In the genomic region with DNA sequence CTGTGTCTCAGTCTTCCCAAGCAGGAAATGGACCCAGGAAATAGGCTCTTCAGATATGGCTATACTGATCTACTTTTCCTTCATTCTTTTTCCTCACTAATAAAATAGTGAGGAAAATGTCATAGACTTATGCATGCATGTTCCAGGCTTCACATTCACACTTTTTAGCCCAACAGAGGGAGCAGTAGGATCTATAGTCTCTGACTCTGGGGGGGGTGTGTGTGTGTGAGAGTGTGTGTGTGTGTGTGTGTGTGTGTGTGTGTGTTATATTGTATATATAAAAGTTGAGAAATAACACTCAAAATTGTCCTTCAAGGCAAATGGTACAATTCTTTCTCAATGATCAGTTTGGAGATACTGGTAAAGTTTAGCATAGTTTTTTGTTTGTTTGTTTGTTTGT, we compare ENCODE assay signal across 1 cellular context.
TF ChIP-seq lines count a peak whose summit lies in the region.

No MANE protein-coding gene starts in this region.

TF ChIP-seq in K562, 482 proteins besides CTCF, POLR2A, EP300 and RAD21 (continued from another document):
- TF ChIP-seq, protein P1, sequence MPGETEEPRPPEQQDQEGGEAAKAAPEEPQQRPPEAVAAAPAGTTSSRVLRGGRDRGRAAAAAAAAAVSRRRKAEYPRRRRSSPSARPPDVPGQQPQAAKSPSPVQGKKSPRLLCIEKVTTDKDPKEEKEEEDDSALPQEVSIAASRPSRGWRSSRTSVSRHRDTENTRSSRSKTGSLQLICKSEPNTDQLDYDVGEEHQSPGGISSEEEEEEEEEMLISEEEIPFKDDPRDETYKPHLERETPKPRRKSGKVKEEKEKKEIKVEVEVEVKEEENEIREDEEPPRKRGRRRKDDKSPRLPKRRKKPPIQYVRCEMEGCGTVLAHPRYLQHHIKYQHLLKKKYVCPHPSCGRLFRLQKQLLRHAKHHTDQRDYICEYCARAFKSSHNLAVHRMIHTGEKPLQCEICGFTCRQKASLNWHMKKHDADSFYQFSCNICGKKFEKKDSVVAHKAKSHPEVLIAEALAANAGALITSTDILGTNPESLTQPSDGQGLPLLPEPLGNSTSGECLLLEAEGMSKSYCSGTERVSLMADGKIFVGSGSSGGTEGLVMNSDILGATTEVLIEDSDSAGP (CRISPR knock-in tag; IDR thresholded peaks at IDR 0.05) = no peak
- TF ChIP-seq ETV5 (CRISPR knock-in tag; IDR thresholded peaks at IDR 0.05; ENCODE audit: low read depth) (no peak), NCOA4 (IDR thresholded peaks at IDR 0.05; ENCODE audit: partially characterized antibody) (no peak)
- TF ChIP-seq, protein P2, sequence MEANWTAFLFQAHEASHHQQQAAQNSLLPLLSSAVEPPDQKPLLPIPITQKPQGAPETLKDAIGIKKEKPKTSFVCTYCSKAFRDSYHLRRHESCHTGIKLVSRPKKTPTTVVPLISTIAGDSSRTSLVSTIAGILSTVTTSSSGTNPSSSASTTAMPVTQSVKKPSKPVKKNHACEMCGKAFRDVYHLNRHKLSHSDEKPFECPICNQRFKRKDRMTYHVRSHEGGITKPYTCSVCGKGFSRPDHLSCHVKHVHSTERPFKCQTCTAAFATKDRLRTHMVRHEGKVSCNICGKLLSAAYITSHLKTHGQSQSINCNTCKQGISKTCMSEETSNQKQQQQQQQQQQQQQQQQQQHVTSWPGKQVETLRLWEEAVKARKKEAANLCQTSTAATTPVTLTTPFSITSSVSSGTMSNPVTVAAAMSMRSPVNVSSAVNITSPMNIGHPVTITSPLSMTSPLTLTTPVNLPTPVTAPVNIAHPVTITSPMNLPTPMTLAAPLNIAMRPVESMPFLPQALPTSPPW (CRISPR knock-in tag; IDR thresholded peaks at IDR 0.05) = peak; percentile 36
TF ChIP-seq in K562: peak in this region for 3.
